6 cellular contexts compared by ENCODE assay signal in the genomic region with DNA sequence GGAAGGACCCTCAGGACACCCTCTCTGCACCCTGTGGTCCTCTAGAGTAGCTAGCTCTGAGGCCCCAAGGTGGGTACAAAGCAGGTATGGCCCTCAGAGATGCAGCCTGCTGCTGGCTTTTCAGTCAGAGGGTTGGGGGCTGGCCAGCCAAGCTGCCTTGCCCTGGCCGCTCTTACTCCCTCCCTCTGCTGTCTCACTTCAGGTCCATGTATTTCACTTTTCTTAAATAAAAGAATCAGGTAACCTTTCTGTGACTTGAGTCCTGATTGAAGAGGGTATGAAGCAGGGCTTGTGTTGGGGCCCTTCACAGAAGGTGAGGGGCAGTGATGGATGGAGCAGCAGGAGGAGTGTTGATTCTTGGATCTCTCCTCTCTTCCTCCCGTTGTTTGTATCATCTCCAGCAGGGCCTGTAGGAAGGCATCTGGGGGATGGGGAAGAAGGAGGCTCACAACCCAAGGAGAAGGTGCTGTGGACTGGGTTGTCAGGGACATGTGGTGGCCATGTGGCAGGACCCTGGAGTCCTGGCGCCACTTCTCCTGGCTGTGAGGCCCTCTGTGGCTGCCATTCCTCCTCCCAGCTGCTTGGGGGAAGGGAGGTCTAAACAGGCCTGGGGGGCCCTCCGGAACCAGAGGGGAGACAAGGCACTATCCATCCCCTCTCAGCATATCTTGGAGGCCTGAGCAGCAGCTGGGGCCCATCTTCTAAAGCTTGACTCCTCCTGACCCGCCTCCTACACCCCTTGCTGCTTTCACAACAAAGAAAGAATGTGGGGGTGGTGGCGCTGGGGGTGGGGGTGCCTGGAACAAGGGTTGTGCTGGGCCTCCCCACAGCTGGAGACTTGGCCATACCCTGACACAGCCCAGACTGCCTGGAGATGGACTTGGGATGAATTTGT. TPM values are rescaled to one million over a fixed set of nuclear protein-coding genes. Genes with fewer than 3 reads are reported as not detected.
DNase-seq lines count a peak whose midpoint lies in the region; TF ChIP-seq lines count a peak whose summit lies in the region.

No MANE protein-coding gene starts in this region.

- H3K4me3 ChIP-seq in BLaER1 treated with 17β-estradiol and CSF1 and Interleukin-3, amounts not matched to agents 10 nM and 100 nM: peak overlapping the region in 8 of 10 experiments; percentile 85 to 100 (median 93); a peak in 8 of 20 replicates
- peak overlapping the region; percentile 61 for H3K4me3 ChIP-seq in WI38 (ENCODE audit: low read depth, low read length)
- H3K4me3 ChIP-seq in mesenchymal stem cell (ENCODE audit: insufficient read depth in 1 of 2, low read depth in 1 of 2, low read length in 2 of 2): peak overlapping the region in 1 of 2 experiments; percentile 70

- H3K9ac ChIP-seq in BLaER1 treated with 17β-estradiol and CSF1 and Interleukin-3, amounts not matched to agents 10 nM and 100 nM: peak overlapping the region in 9 of 11 experiments; percentile 8 to 91 (median 66); a peak in 13 of 22 replicates
- H3K9ac ChIP-seq in mesenchymal stem cell (ENCODE audit: low read length): peak overlapping the region; percentile 63

- peak overlapping the region; percentile 32 for H2AFZ ChIP-seq in mesenchymal stem cell (ENCODE audit: low read depth, low read length)

- H3K36me3 ChIP-seq in BLaER1 treated with 17β-estradiol and CSF1 and Interleukin-3, amounts not matched to agents 10 nM and 100 nM: peaks cover 0 to 30% (median 6%) of the 10 kb centered on the region in 11 experiments; a peak in 10 of 22 replicates
- peaks cover 31 to 33% of the 10 kb centered on the region in 2 experiments for H3K36me3 ChIP-seq in mesenchymal stem cell (ENCODE audit: control insufficient read depth in 1 of 2, insufficient read depth in 2 of 2, low read depth in 1 of 2, low read length in 2 of 2)

- no peak for TF ChIP-seq CTCF in WI38 (IDR thresholded peaks at IDR 0.05; ENCODE audit: low read depth, low read length)

- H4K20me1 ChIP-seq in BLaER1 treated with 17β-estradiol and CSF1 and Interleukin-3, amounts not matched to agents 10 nM and 100 nM: peaks cover 0 to 34% (median 20%) of the 10 kb centered on the region in 11 experiments; a peak in 12 of 22 replicates

- DNase-seq in mesenchymal stem cell (peak; percentile 71), SW480 (ENCODE audit: low spot score) (no peak)
- DNase-seq in effector CD4-positive, alpha-beta T cell: no peak
- no peak for DNase-seq in activated CD4-positive, alpha-beta T cell treated with anti-CD3 and anti-CD28 coated beads for 4 hours

- peak overlapping the region in 1 of 2 experiments; percentile 41 for H3K14ac ChIP-seq in mesenchymal stem cell (ENCODE audit: low read length in 2 of 2)

- H2BK5ac ChIP-seq in mesenchymal stem cell (ENCODE audit: low read depth, low read length, poor library complexity, severe bottlenecking): peak overlapping the region; percentile 94

- peak overlapping the region in 8 of 11 experiments; percentile 32 to 61 (median 42); a peak in 14 of 22 replicates for H3K27ac ChIP-seq in BLaER1 treated with 17β-estradiol and CSF1 and Interleukin-3, amounts not matched to agents 10 nM and 100 nM
- H3K27ac ChIP-seq in mesenchymal stem cell (ENCODE audit: low read length, poor library complexity, severe bottlenecking): peak overlapping the region; percentile 97

- H3K4ac ChIP-seq in mesenchymal stem cell (ENCODE audit: low read depth in 1 of 2, low read length in 2 of 2): peak overlapping the region in 1 of 2 experiments; percentile 47

- peak overlapping the region in 1 of 2 experiments; percentile 19 for H3K23ac ChIP-seq in mesenchymal stem cell (ENCODE audit: low read length in 2 of 2)

- peak overlapping the region; percentile 87 for H2AK5ac ChIP-seq in mesenchymal stem cell (ENCODE audit: low read length, severe bottlenecking)

- H3K9me3 ChIP-seq in BLaER1 treated with 17β-estradiol and CSF1 and Interleukin-3, amounts not matched to agents 10 nM and 100 nM (replicated peaks in 1 of 11): no peaks in the 10 kb centered on the region
- no peaks in the 10 kb centered on the region for H3K9me3 ChIP-seq in mesenchymal stem cell (ENCODE audit: control insufficient read depth, low read length)

- H3K4me2 ChIP-seq in BLaER1 treated with 17β-estradiol and CSF1 and Interleukin-3, amounts not matched to agents 10 nM and 100 nM: peak overlapping the region; percentile 53 to 97 (median 73)
- peak overlapping the region; percentile 85 for H3K4me2 ChIP-seq in mesenchymal stem cell (ENCODE audit: low read length, poor library complexity, severe bottlenecking)

- H3K4me1 ChIP-seq in BLaER1 treated with 17β-estradiol and CSF1 and Interleukin-3, amounts not matched to agents 10 nM and 100 nM: peaks cover 14 to 41% (median 32%) of the 10 kb centered on the region in 10 experiments
- peaks cover 38% of the 10 kb centered on the region for H3K4me1 ChIP-seq in mesenchymal stem cell (ENCODE audit: control insufficient read depth, insufficient read depth, low read depth, low read length)

- H4K8ac ChIP-seq in mesenchymal stem cell (ENCODE audit: low read length): peak overlapping the region; percentile 94

- peaks cover 3% of the 10 kb centered on the region for H3K79me1 ChIP-seq in mesenchymal stem cell (replicated peaks; ENCODE audit: low read length, poor library complexity, severe bottlenecking)

- WGBS in mesenchymal stem cell: 83% methylated on average over 1 of the region's 6 CpGs

- peak overlapping the region; percentile 76 for H4K91ac ChIP-seq in mesenchymal stem cell (ENCODE audit: low read length)

- H3K27me3 ChIP-seq in BLaER1 treated with 17β-estradiol and CSF1 and Interleukin-3, amounts not matched to agents 10 nM and 100 nM: no peaks in the 10 kb centered on the region
- H3K27me3 ChIP-seq in mesenchymal stem cell (ENCODE audit: control insufficient read depth in 1 of 2, insufficient read depth in 1 of 2, low read length in 2 of 2): no peaks in the 10 kb centered on the region

- peak overlapping the region; percentile 66 for H2BK15ac ChIP-seq in mesenchymal stem cell (ENCODE audit: low read depth, poor library complexity, severe bottlenecking)

- peak overlapping the region; percentile 63 to 68 for H3K18ac ChIP-seq in mesenchymal stem cell (ENCODE audit: low read depth in 1 of 2, low read length in 2 of 2)

- peak overlapping the region; percentile 28 to 64 for H2BK12ac ChIP-seq in mesenchymal stem cell (ENCODE audit: low read length in 2 of 2)

- no peak overlapping the region for H2BK120ac ChIP-seq in mesenchymal stem cell (ENCODE audit: low read depth, low read length)

RNA-seq across cellular contexts. Expression of gene PTK7, which starts 1.0 kb away (rescaled TPM):
- polyA plus RNA-seq in mesenchymal stem cell (2013, experiment 1 of 2): 73.1 TPM
- polyA plus RNA-seq in mesenchymal stem cell (2013, experiment 2 of 2): 71.9 TPM

RNA-seq across cellular contexts. Expression of gene KLC4, which starts 15.7 kb away (rescaled TPM):
- polyA plus RNA-seq in mesenchymal stem cell (2013, experiment 1 of 2): 9.8 TPM
- 10.1 TPM for polyA plus RNA-seq in mesenchymal stem cell (2013, experiment 2 of 2)

RNA-seq across cellular contexts. Expression of gene MRPL2, which starts 15.9 kb away (rescaled TPM):
- polyA plus RNA-seq in mesenchymal stem cell (2013, experiment 1 of 2): 41.7 TPM
- polyA plus RNA-seq in mesenchymal stem cell (2013, experiment 2 of 2): 38.3 TPM

RNA-seq across cellular contexts. Expression of gene CUL7, which starts 21.4 kb away (rescaled TPM):
- 20.3 TPM for polyA plus RNA-seq in mesenchymal stem cell (2013, experiment 1 of 2)
- 19.0 TPM for polyA plus RNA-seq in mesenchymal stem cell (2013, experiment 2 of 2)

RNA-seq across cellular contexts. Expression of gene RRP36, which starts 53.7 kb away (rescaled TPM):
- polyA plus RNA-seq in mesenchymal stem cell (2013, experiment 1 of 2): 117 TPM
- 116 TPM for polyA plus RNA-seq in mesenchymal stem cell (2013, experiment 2 of 2)
